Comparison of ENCODE assay signal across 1 cellular context in genomic region chr22:46072030-46072881, GRCh38.
TF ChIP-seq lines count a peak whose summit lies in the region.

No MANE protein-coding gene starts in this region.

TF ChIP-seq in HEK293, 187 proteins besides CTCF, POLR2A, EP300 and RAD21 (continued from another document):
- TF ChIP-seq HIC1 (tag by site-specific recombination; IDR thresholded peaks at IDR 0.05) (peak; percentile 82), ZEB2 (tag by site-specific recombination; IDR thresholded peaks at IDR 0.05) (peak; percentile 91), HOXA7 (CRISPR knock-in tag; IDR thresholded peaks at IDR 0.05; ENCODE audit: borderline replicate concordance) (no peak), PBX3 (CRISPR knock-in tag; IDR thresholded peaks at IDR 0.05) (peak; percentile 73; the same call in 1 of the 2 replicates), ZFHX2 (tag by site-specific recombination; conservative IDR thresholded peaks at IDR 0.05) (peak; percentile 68), ZBTB8A (tag by site-specific recombination; IDR thresholded peaks at IDR 0.05) (peak; percentile 91), ZNF629 (tag by site-specific recombination; IDR thresholded peaks at IDR 0.05) (0 out of 2 replicates have a peak, but pooled peaks have one; percentile 23), RBAK (tag by site-specific recombination; IDR thresholded peaks at IDR 0.05) (no peak), ZBTB48 (tag by site-specific recombination; IDR thresholded peaks at IDR 0.05) (peak; percentile 79), ZNF184 (tag by site-specific recombination; IDR thresholded peaks at IDR 0.05) (no peak), PATZ1 (tag by site-specific recombination; IDR thresholded peaks at IDR 0.05) (peak; percentile 45; the same call in 1 of the 2 replicates), ZFP37 (tag by site-specific recombination; IDR thresholded peaks at IDR 0.05) (peak; percentile 91), ZNF214 (tag by site-specific recombination; IDR thresholded peaks at IDR 0.05; ENCODE audit: borderline replicate concordance) (no peak), BCL11B (tag by site-specific recombination; IDR thresholded peaks at IDR 0.05; ENCODE audit: low read depth) (peak; percentile 86), ZNF792 (tag by site-specific recombination; IDR thresholded peaks at IDR 0.05) (no peak), ZNF76 (tag by site-specific recombination; IDR thresholded peaks at IDR 0.05; ENCODE audit: borderline replicate concordance, low read depth) (0 out of 2 replicates have a peak, but pooled peaks have one; percentile 28), ZNF692 (tag by site-specific recombination; IDR thresholded peaks at IDR 0.05) (0 out of 2 replicates have a peak, but pooled peaks have one; percentile 22), ZSCAN4 (tag by site-specific recombination; IDR thresholded peaks at IDR 0.05) (peak; percentile 19; the same call in 1 of the 2 replicates), ZNF585B (tag by site-specific recombination; IDR thresholded peaks at IDR 0.05) (no peak), SP2 (tag by site-specific recombination; IDR thresholded peaks at IDR 0.05) (no peak; the same call in none of the 2 replicates), KLF1 (tag by site-specific recombination; IDR thresholded peaks at IDR 0.05) (0 out of 2 replicates have a peak, but pooled peaks have one; percentile 22), KLF16 (tag by site-specific recombination; IDR thresholded peaks at IDR 0.05) (0 out of 2 replicates have a peak, but pooled peaks have one; percentile 45), ZNF121 (tag by site-specific recombination; IDR thresholded peaks at IDR 0.05) (0 out of 2 replicates have a peak, but pooled peaks have one; percentile 42), BCL11A (tag by site-specific recombination; IDR thresholded peaks at IDR 0.05; ENCODE audit: low read depth) (peak; percentile 50; the same call in 1 of the 2 replicates), ZBTB7A (tag by site-specific recombination; IDR thresholded peaks at IDR 0.05; ENCODE audit: low read depth) (peak; percentile 78), ZNF600 (tag by site-specific recombination; IDR thresholded peaks at IDR 0.05) (peak; percentile 61; the same call in 1 of the 2 replicates), ZBTB20 (tag by site-specific recombination; IDR thresholded peaks at IDR 0.05) (peak; percentile 91), ZNF362 (tag by site-specific recombination; IDR thresholded peaks at IDR 0.05) (no peak), ZNF785 (tag by site-specific recombination; IDR thresholded peaks at IDR 0.05) (0 out of 2 replicates have a peak, but pooled peaks have one; percentile 16), YY2 (tag by site-specific recombination; IDR thresholded peaks at IDR 0.05) (peak; percentile 38; the same call in 1 of the 2 replicates), PRDM1 (tag by site-specific recombination; IDR thresholded peaks at IDR 0.05) (peak; percentile 56), ZNF302 (tag by site-specific recombination; IDR thresholded peaks at IDR 0.05; ENCODE audit: low read depth) (no peak), TCF7L2 (IDR thresholded peaks at IDR 0.05; ENCODE audit: borderline replicate concordance, low read depth, low read length) (no peak), ZFP69B (tag by site-specific recombination; IDR thresholded peaks at IDR 0.05) (no peak), ZBTB26 (tag by site-specific recombination; optimal IDR thresholded peaks at IDR 0.05) (peak; percentile 96), GLI4 (tag by site-specific recombination; IDR thresholded peaks at IDR 0.05) (peak; percentile 20; the same call in 1 of the 2 replicates), ZNF2 (tag by site-specific recombination; IDR thresholded peaks at IDR 0.05) (peak; percentile 86), SP7 (tag by site-specific recombination; IDR thresholded peaks at IDR 0.05) (peak; percentile 30; the same call in 1 of the 2 replicates), ZNF501 (tag by site-specific recombination; IDR thresholded peaks at IDR 0.05) (peak; percentile 65; the same call in 1 of the 2 replicates)
TF ChIP-seq in HEK293: peak in this region for 33.
